In the genomic region with DNA sequence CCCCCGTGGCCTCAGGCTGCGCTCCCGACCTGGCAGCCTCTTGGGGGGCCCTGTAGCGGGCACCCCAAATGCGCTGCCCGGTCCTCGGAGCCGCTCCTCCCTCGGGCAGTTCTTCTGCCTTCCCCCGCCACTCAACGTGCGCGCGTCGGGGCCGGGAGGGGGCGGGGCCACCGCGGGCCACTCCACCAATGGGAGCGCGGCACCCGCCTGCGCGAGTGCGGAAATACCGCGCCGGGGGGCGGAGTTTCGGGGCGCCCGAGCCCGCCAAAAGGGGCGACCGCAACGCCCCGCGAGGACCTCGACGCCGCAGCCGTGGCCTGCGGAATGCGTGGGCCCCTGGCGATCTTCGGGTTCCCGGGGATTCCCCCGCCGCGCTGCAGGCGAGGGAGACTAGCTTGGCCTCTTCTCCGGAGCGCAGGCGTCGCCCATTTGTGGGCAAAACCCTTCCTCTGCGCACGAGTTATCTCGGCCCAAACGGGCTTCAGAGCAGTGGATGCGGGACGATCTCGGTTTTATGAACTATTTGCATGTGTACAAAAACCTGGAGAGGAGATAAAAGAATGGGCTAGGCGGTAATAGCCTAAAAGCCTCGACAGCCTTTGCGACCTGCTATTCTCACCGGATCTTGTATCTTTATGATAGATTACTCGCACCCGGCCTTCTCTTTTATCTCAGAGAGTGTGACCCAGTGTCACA, we compare ENCODE assay signal across 8 cellular contexts. TPM values are rescaled to one million over a fixed set of nuclear protein-coding genes. Genes with fewer than 3 reads are reported as not detected.
A peak's percentile ranks its signal among the peaks of the same experiment; 100 is the strongest.
DNase-seq lines count a peak whose midpoint lies in the region; ATAC-seq, FAIRE-seq and TF ChIP-seq lines count a peak whose summit lies in the region.

A gene with protein sequence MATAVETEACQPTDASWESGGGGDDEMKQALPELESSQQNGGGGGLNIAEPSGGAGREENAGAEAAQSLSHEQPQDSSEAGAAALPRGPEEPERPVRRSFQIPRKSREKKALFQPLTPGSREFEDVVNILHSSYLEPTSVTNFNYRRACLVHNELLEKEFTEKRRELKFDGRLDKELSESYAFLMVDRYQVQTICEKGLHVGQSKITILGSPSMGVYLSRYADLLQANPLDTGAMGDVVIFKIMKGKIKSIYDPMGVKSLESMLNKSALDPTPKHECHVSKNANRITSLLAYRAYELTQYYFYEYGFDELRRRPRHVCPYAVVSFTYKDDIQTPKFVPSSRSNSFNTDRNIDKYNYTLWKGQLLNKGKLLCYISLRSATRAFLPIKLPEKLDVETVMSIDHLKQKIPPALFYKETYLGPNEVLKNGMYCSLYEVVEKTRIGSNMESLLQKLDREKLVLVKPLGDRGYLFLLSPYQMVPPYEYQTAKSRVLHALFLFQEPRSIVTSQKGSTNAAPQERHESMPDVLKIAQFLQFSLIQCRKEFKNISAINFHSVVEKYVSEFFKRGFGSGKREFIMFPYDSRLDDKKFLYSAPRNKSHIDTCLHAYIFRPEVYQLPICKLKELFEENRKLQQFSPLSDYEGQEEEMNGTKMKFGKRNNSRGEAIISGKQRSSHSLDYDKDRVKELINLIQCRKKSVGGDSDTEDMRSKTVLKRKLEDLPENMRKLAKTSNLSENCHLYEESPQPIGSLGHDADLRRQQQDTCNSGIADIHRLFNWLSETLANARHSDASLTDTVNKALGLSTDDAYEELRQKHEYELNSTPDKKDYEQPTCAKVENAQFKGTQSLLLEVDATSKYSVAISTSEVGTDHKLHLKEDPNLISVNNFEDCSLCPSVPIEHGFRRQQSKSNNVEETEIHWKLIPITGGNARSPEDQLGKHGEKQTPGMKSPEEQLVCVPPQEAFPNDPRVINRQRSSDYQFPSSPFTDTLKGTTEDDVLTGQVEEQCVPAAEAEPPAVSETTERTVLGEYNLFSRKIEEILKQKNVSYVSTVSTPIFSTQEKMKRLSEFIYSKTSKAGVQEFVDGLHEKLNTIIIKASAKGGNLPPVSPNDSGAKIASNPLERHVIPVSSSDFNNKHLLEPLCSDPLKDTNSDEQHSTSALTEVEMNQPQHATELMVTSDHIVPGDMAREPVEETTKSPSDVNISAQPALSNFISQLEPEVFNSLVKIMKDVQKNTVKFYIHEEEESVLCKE (N-terminal part only) (minus strand): TSS at position 144 of the 696 bp plus-strand sequence. CDS start 259 bp downstream, outside the sequence.

- intact Hi-C loops in Caco-2 (cut with micrococcal nuclease; ENCODE audit: unreplicated experiment), result no loop called here
- intact Hi-C loops in naive thymus-derived CD4-positive, alpha-beta T cell (cut with micrococcal nuclease), result loop anchor here (1.0 to 5.0 kb wide), 9 partner anchors 10 to 1750 kb away; a partner anchor contains a TSS

- peak within 1 kb of the TSS; percentile 94 for H3K4me3 Mint-ChIP-seq in Caco-2 (ENCODE audit: unreplicated experiment)
- peak within 1 kb of the TSS; percentile 88 to 100 (median 94) for H3K4me3 Mint-ChIP-seq in naive thymus-derived CD4-positive, alpha-beta T cell
- peak within 1 kb of the TSS; percentile 98 for H3K4me3 Mint-ChIP-seq in stimulated activated memory B cell treated with anti-CD40 and anti-IgM and Interleukin-4, amounts not matched to agents 10 μg/mL and 1 μg/mL and 100 μg/mL, for 72 hours

- H3K4me1 Mint-ChIP-seq in Caco-2 (ENCODE audit: low read depth, unreplicated experiment), result peaks cover 7% of the 10 kb centered on the region
- H3K4me1 Mint-ChIP-seq in naive thymus-derived CD4-positive, alpha-beta T cell, result peaks cover 25 to 49% (median 43%) of the 10 kb centered on the region in 7 donors
- H3K4me1 Mint-ChIP-seq in stimulated activated memory B cell treated with anti-CD40 and anti-IgM and Interleukin-4, amounts not matched to agents 10 μg/mL and 1 μg/mL and 100 μg/mL, for 72 hours, result peaks cover 39% of the 10 kb centered on the region

- H3K9me3 ChIP-seq in Caco-2, result no peaks in the 10 kb centered on the region
- H3K9me3 ChIP-seq in naive thymus-derived CD4-positive, alpha-beta T cell (ENCODE audit: control insufficient read depth in 2 of 3, low read length in 3 of 3), result no peaks in the 10 kb centered on the region

- H3K27ac ChIP-seq in naive thymus-derived CD4-positive, alpha-beta T cell (ENCODE audit: low read depth, low read length), result peak within 1 kb of the TSS; percentile 92

- no peaks in the 10 kb centered on the region for H3K27me3 ChIP-seq in Caco-2 (replicated peaks; ENCODE audit: control insufficient read depth, insufficient read depth, low read length)
- H3K27me3 ChIP-seq in naive thymus-derived CD4-positive, alpha-beta T cell (ENCODE audit: control insufficient read depth in 2 of 2, insufficient read depth in 2 of 2, low read length in 2 of 2), result no peaks in the 10 kb centered on the region

- H3K36me3 Mint-ChIP-seq in Caco-2 (ENCODE audit: insufficient read depth, unreplicated experiment), result peaks cover 41% of the 10 kb centered on the region
- H3K36me3 Mint-ChIP-seq in naive thymus-derived CD4-positive, alpha-beta T cell, result peaks cover 0 to 40% (median 22%) of the 10 kb centered on the region in 5 donors
- H3K36me3 Mint-ChIP-seq in stimulated activated memory B cell treated with anti-CD40 and anti-IgM and Interleukin-4, amounts not matched to agents 10 μg/mL and 1 μg/mL and 100 μg/mL, for 72 hours, result peaks cover 19% of the 10 kb centered on the region

- TF ChIP-seq CTCF in Caco-2 (IDR thresholded peaks at IDR 0.05; ENCODE audit: insufficient read depth in 1 of 2, low read depth in 1 of 2, low read length in 1 of 2, severe bottlenecking in 1 of 2, unreplicated experiment in 1 of 2), result no peak

- BruUV-seq in Caco-2 (replicated peaks; lab: Mats Ljungman, UMichigan), result TSS peak; percentile 71

- POLR2A ChIA-PET in Caco-2 (lab: Charles Lee), result interaction anchor here (1.2 to 1.9 kb wide), 3 partner anchors 10 to 141 kb away, joined by 3 to 18 read pairs (median 8); no protein-coding TSS in a partner anchor
- POLR2A ChIA-PET in naive thymus-derived CD4-positive, alpha-beta T cell (lab: Charles Lee), result interaction anchor here (0.5 to 2.8 kb wide), 22 partner anchors 9 to 873 kb away, joined by 3 to 54 read pairs (median 4); a partner anchor contains a TSS

- H3K27me3 Mint-ChIP-seq in Caco-2 (ENCODE audit: insufficient read depth, unreplicated experiment), result no peaks in the 10 kb centered on the region
- no peaks in the 10 kb centered on the region for H3K27me3 Mint-ChIP-seq in naive thymus-derived CD4-positive, alpha-beta T cell
- no peaks in the 10 kb centered on the region for H3K27me3 Mint-ChIP-seq in stimulated activated memory B cell treated with anti-CD40 and anti-IgM and Interleukin-4, amounts not matched to agents 10 μg/mL and 1 μg/mL and 100 μg/mL, for 72 hours

- FAIRE-seq in RCC 7860 (lab: Jason Lieb, UNC), result no peak

- no peaks in the 10 kb centered on the region for H3K36me3 ChIP-seq in Caco-2 (ENCODE audit: control insufficient read depth, insufficient read depth, low read length)
- H3K36me3 ChIP-seq in naive thymus-derived CD4-positive, alpha-beta T cell (ENCODE audit: control insufficient read depth in 2 of 3, insufficient read depth in 3 of 3, low read length in 3 of 3), result peaks cover 0 to 7% (median 0%) of the 10 kb centered on the region in 3 experiments

- peak; percentile 77 for ATAC-seq in GM19452 (IDR thresholded peaks at IDR 0.05; ENCODE audit: unreplicated experiment)
- ATAC-seq in naive thymus-derived CD4-positive, alpha-beta T cell, result peak; percentile 94
- peak; percentile 95 for ATAC-seq in stimulated activated memory B cell treated with anti-CD40 and anti-IgM and Interleukin-4, amounts not matched to agents 10 μg/mL and 1 μg/mL and 100 μg/mL, for 72 hours

- CTCF ChIA-PET in Caco-2 (lab: Charles Lee), result interaction anchor here (0.6 to 1.7 kb wide), 3 partner anchors 19 to 306 kb away, joined by 3 to 7 read pairs (median 5); a partner anchor contains a TSS
- CTCF ChIA-PET in naive thymus-derived CD4-positive, alpha-beta T cell (lab: Charles Lee), result interaction anchor here (1.0 to 1.5 kb wide), 2 partner anchors 12 to 166 kb away, joined by 3 to 4 read pairs; no protein-coding TSS in a partner anchor

- DNase-seq in Caco-2, result peak; percentile 86 to 91
- DNase-seq in HPDE6-E6E7 (ENCODE audit: extremely low spot score), result peak; percentile 35
- DNase-seq in RCC 7860 (ENCODE audit: low spot score), result peak; percentile 45
- peak; percentile 76 to 84 for DNase-seq in activated T-helper 1 cell treated with anti-CD3 and anti-CD28 coated beads, Interleukin-2, amount 50 U/mL, for 16 hours (ENCODE audit: low read depth in 1 of 2, low spot score in 1 of 2)
- peak; percentile 80 for DNase-seq in fibroblast of gingiva (ENCODE audit: low read depth)
- peak; percentile 76 to 91 (median 86) for DNase-seq in naive thymus-derived CD4-positive, alpha-beta T cell

- peaks cover 17% of the 10 kb centered on the region for H3K4me1 ChIP-seq in Caco-2
- H3K4me1 ChIP-seq in naive thymus-derived CD4-positive, alpha-beta T cell (ENCODE audit: control insufficient read depth in 2 of 2, insufficient read depth in 2 of 2, low read length in 2 of 2), result peaks cover 33 to 34% of the 10 kb centered on the region in 2 donors

- peak within 1 kb of the TSS; percentile 94 for H3K4me3 ChIP-seq in Caco-2 (ENCODE audit: low read depth, low read length)
- peak within 1 kb of the TSS; percentile 93 for H3K4me3 ChIP-seq in naive thymus-derived CD4-positive, alpha-beta T cell (ENCODE audit: low read length)

- peak within 1 kb of the TSS; percentile 84 for H3K27ac Mint-ChIP-seq in Caco-2 (ENCODE audit: unreplicated experiment)
- H3K27ac Mint-ChIP-seq in naive thymus-derived CD4-positive, alpha-beta T cell, result peak within 1 kb of the TSS; percentile 90 to 100 (median 94)
- H3K27ac Mint-ChIP-seq in stimulated activated memory B cell treated with anti-CD40 and anti-IgM and Interleukin-4, amounts not matched to agents 10 μg/mL and 1 μg/mL and 100 μg/mL, for 72 hours, result peak within 1 kb of the TSS; percentile 93

- no peaks in the 10 kb centered on the region for H3K9me3 Mint-ChIP-seq in Caco-2 (ENCODE audit: unreplicated experiment)
- peaks cover 0 to 11% (median 0%) of the 10 kb centered on the region in 11 donors for H3K9me3 Mint-ChIP-seq in naive thymus-derived CD4-positive, alpha-beta T cell
- no peaks in the 10 kb centered on the region for H3K9me3 Mint-ChIP-seq in stimulated activated memory B cell treated with anti-CD40 and anti-IgM and Interleukin-4, amounts not matched to agents 10 μg/mL and 1 μg/mL and 100 μg/mL, for 72 hours

RNA-seq across cellular contexts. Expression of the gene that starts here (rescaled TPM):
- total RNA-seq in Caco-2 (2022), result 54.7 and 59.0 TPM in 2 replicates
- 100 to 1,000 TPM in 1 of 5 experiments, 10 to 100 TPM in 4; 61.8 to 113 (median 75.2) TPM for total RNA-seq in naive thymus-derived CD4-positive, alpha-beta T cell
- 10 to 100 TPM; 24.5 to 26.7 TPM for polyA plus RNA-seq in naive thymus-derived CD4-positive, alpha-beta T cell

Comparison
In these comparisons a context has a peak if more than half of its experiments do, and no peak if none do; other contexts are left out.
1. Peak in every context shown above with its lines: DNase-seq, ATAC-seq, H3K4me3 ChIP-seq and H3K27ac ChIP-seq.
2. DNase-seq: peak in every context shown above with its lines; median percentile 88 in Caco-2; 86 in naive thymus-derived CD4-positive, alpha-beta T cell; 80 in activated T-helper 1 cell treated with anti-CD3 and anti-CD28 coated beads, Interleukin-2, amount 50 U/mL, for 16 hours; 80 in fibroblast of gingiva; 45 in RCC 7860; 35 in HPDE6-E6E7.